8 cellular contexts compared by ENCODE assay signal in genomic region chr3:149367021-149367840, GRCh38. TPM values are rescaled to one million over a fixed set of nuclear protein-coding genes. Genes with fewer than 3 reads are reported as not detected.
DNase-seq lines count a peak whose midpoint lies in the region; ATAC-seq and TF ChIP-seq lines count a peak whose summit lies in the region.

No MANE protein-coding gene starts in this region.

- H3K27me3 ChIP-seq in GM23338 (ENCODE audit: insufficient read depth): no peaks in the 10 kb centered on the region

- no peak overlapping the region for H3K4me3 ChIP-seq in GM23338

- DNase-seq in A172 (ENCODE audit: low spot score) (peak; percentile 87), GM23338 (ENCODE audit: low spot score) (peak; percentile 24), kidney tubule cell (ENCODE audit: low spot score) (peak; percentile 98), NCI-H2227 (lab: John Stamatoyannopoulos, UW; ENCODE audit: unreplicated experiment) (no peak), SIG-M5 (lab: John Stamatoyannopoulos, UW) (no peak), D341Med (ENCODE audit: low spot score) (no peak)
- DNase-seq in activated naive CD4-positive, alpha-beta T cell treated with anti-CD3 and anti-CD28 coated beads, Interleukin-2, amount 50 U/mL, for 16 hours: peak; percentile 13

- no peaks in the 10 kb centered on the region for H3K36me3 Mint-ChIP-seq in GM23338 (ENCODE audit: low read depth)

- peaks cover 51% of the 10 kb centered on the region for H3K4me1 ChIP-seq in GM23338 (ENCODE audit: insufficient read depth)

- H3K27me3 Mint-ChIP-seq in GM23338 (ENCODE audit: insufficient read depth, low read depth, poor library complexity): peaks cover 4% of the 10 kb centered on the region

- H4K20me1 ChIP-seq in GM23338 (replicated peaks; ENCODE audit: insufficient read depth): no peaks in the 10 kb centered on the region

- no peak for TF ChIP-seq CTCF in GM23338 (conservative IDR thresholded peaks at IDR 0.05; ENCODE audit: low read depth in 2 of 2)

- no peak overlapping the region for H3K4me3 Mint-ChIP-seq in GM23338

- peak overlapping the region; percentile 26; the same call in 1 of the 2 replicates for H3K27ac ChIP-seq in GM23338 (ENCODE audit: low read depth)

- H3K79me2 ChIP-seq in GM23338 (replicated peaks; ENCODE audit: insufficient read depth): no peaks in the 10 kb centered on the region

- H3K27ac Mint-ChIP-seq in GM23338: peak overlapping the region; percentile 83

- no peaks in the 10 kb centered on the region for H3K36me3 ChIP-seq in GM23338 (ENCODE audit: insufficient read depth)

- H3K9me3 Mint-ChIP-seq in GM23338: no peaks in the 10 kb centered on the region

- ATAC-seq in GM23338 (peak; percentile 15; the same call in 2 of the 3 replicates), HG03354 (IDR thresholded peaks at IDR 0.05; ENCODE audit: poor library complexity, severe bottlenecking, unreplicated experiment) (no peak)

- no peaks in the 10 kb centered on the region for H3F3A ChIP-seq in GM23338 (replicated peaks; ENCODE audit: low read depth)

- H3K9me2 ChIP-seq in GM23338 (ENCODE audit: insufficient read depth): no peaks in the 10 kb centered on the region

- H2AFZ ChIP-seq in GM23338: peak overlapping the region; percentile 24

- peaks cover 50% of the 10 kb centered on the region for H3K4me1 Mint-ChIP-seq in GM23338

- H3K4me2 ChIP-seq in GM23338: no peak overlapping the region

TF ChIP-seq in GM23338, 12 proteins besides CTCF, POLR2A, EP300 and RAD21:
- no peak for TF ChIP-seq EZH2 (IDR thresholded peaks at IDR 0.05; ENCODE audit: low read depth, unreplicated experiment)
- no peak for TF ChIP-seq REST (IDR thresholded peaks at IDR 0.05; ENCODE audit: unreplicated experiment)
- no peak for TF ChIP-seq POLR2AphosphoS5 (IDR thresholded peaks at IDR 0.05; ENCODE audit: low read depth)
- TF ChIP-seq JUNB (IDR thresholded peaks at IDR 0.05; ENCODE audit: unreplicated experiment): no peak
- TF ChIP-seq ETS1 (IDR thresholded peaks at IDR 0.05): no peak
- no peak for TF ChIP-seq EZH2phosphoT487 (IDR thresholded peaks at IDR 0.05; ENCODE audit: unreplicated experiment)

RNA-seq across cellular contexts. Expression of gene TM4SF1, which starts 10.2 kb away (rescaled TPM):
- total RNA-seq in A172 (2014; rRNA removed; shearing (Covaris generic)): 154 and 177 TPM in 2 replicates
- total RNA-seq in GM23338 (2014; rRNA removed; shearing (Covaris generic)): 0.10 TPM in 1 of 2 replicates, not detected in the other
- polyA plus RNA-seq in GM23338 (2016; fragmentation: Nextera tagmentation; extraction: Ambion mirVana): 0.49 and 0.74 TPM in 2 replicates

RNA-seq across cellular contexts. Expression of gene TM4SF18, which starts 33.8 kb away (rescaled TPM):
- total RNA-seq in A172 (2014; rRNA removed; shearing (Covaris generic)): 0.45 and 2.1 TPM in 2 replicates
- 1.0 and 1.6 TPM in 2 replicates for total RNA-seq in GM23338 (2014; rRNA removed; shearing (Covaris generic))
- polyA plus RNA-seq in GM23338 (2016; fragmentation: Nextera tagmentation; extraction: Ambion mirVana): 1.4 and 2.0 TPM in 2 replicates

Comparison
In these comparisons a context has a peak if more than half of its experiments do, and no peak if none do; other contexts are left out.
1. DNase-seq: peak in A172 (single experiment), GM23338 (single experiment), activated naive CD4-positive, alpha-beta T cell treated with anti-CD3 and anti-CD28 coated beads, Interleukin-2, amount 50 U/mL, for 16 hours (single experiment) and kidney tubule cell (single experiment); none in NCI-H2227 (single experiment), SIG-M5 (single experiment) and D341Med (single experiment).
2. RNA of gene TM4SF1, which starts 10.2 kb away (total RNA-seq): 154 to 177 TPM in A172; 0.10 TPM in GM23338; every median in the first group is over 100 times any median in the second.